ENCODE assay signal across 8 cellular contexts in the genomic region with DNA sequence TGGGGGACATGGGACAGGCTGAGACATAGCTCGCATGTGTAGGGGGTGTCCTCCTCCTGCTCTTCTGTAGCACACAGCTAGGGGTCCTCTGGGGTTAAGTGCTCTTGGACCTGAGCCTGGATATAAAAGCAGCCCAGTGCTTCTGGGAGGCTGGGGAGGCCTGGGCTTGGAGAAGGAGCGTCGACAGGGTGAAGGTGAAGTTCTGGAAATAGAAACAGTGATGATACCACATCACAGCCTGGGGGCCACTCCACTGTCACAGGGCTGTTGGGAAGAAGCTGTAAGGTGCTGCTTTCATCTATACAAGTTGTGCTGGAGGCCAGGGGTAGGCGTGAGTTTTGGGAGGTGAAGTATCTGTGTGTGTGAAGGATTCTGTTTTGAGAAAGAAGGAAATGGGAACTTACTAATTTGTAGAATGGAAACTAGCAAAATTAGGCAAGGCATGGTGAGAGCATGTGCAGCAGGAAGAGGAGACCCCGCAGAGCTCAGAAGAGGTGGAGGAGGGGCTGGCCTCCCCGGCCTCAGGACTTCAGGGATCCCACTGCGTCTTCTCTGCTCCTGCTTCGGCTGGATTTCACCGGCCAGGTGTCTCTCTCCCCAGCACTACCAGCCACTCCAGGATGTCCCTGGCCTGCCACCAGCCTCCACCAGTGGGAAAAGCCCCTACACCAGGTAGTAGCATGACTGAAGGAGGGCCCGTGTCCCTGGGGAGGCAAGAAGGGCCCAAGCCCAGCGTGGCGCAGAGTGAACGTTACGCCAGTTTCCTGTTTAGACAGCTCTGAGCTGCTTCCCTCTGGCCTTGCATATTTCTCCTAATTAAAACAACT. TPM values are rescaled to one million over a fixed set of nuclear protein-coding genes. Genes with fewer than 3 reads are reported as not detected.
A peak's percentile ranks its signal among the peaks of the same experiment; 100 is the strongest.
DNase-seq lines count a peak whose midpoint lies in the region; ATAC-seq and TF ChIP-seq lines count a peak whose summit lies in the region.

No MANE protein-coding gene starts in this region.

- peaks cover 9% of the 10 kb centered on the region for H3K36me3 ChIP-seq in GM06990 (ENCODE audit: control insufficient read depth, insufficient read depth, low read length)

- no peaks in the 10 kb centered on the region for H3K27me3 ChIP-seq in GM06990 (replicated peaks; ENCODE audit: control insufficient read depth, insufficient read depth, low read length)

- CTCF ChIA-PET in activated CD4-positive, alpha-beta memory T cell treated with anti-CD3 and anti-CD28 coated beads, Interleukin-2, amount 10 ng/mL, durations not matched to agents 7 days and 5 days (lab: Charles Lee) = interaction anchor here (0.9 to 1.2 kb wide), 2 partner anchors 20 to 76 kb away, joined by 3 read pairs; no protein-coding TSS in a partner anchor

- peak; percentile 50 for ATAC-seq in GM19372 (IDR thresholded peaks at IDR 0.05; ENCODE audit: low read depth, unreplicated experiment)
- ATAC-seq in HG03342 (IDR thresholded peaks at IDR 0.05; ENCODE audit: unreplicated experiment) = peak; percentile 52
- ATAC-seq in stimulated activated naive B cell treated with anti-CD40 and anti-IgM and Interleukin-4, amounts not matched to agents 10 μg/mL and 1 μg/mL and 100 μg/mL, for 72 hours (replicated peaks) = peak; percentile 85 to 89

- POLR2A ChIA-PET in activated CD4-positive, alpha-beta memory T cell treated with anti-CD3 and anti-CD28 coated beads, Interleukin-2, amount 10 ng/mL, durations not matched to agents 7 days and 5 days (lab: Charles Lee) = interaction anchor here (1.7 kb wide), 1 partner anchor 19 kb away, joined by 7 read pairs; the partner anchor contains the start of gene PLCG2

- no peaks in the 10 kb centered on the region for H3K27me3 Mint-ChIP-seq in activated CD4-positive, alpha-beta memory T cell treated with anti-CD3 and anti-CD28 coated beads, Interleukin-2, amount 10 ng/mL, durations not matched to agents 7 days and 5 days
- no peaks in the 10 kb centered on the region for H3K27me3 Mint-ChIP-seq in stimulated activated naive B cell treated with anti-CD40 and anti-IgM and Interleukin-4, amounts not matched to agents 10 μg/mL and 1 μg/mL and 100 μg/mL, for 72 hours

- H3K9me3 Mint-ChIP-seq in activated CD4-positive, alpha-beta memory T cell treated with anti-CD3 and anti-CD28 coated beads, Interleukin-2, amount 10 ng/mL, durations not matched to agents 7 days and 5 days = no peaks in the 10 kb centered on the region
- no peaks in the 10 kb centered on the region for H3K9me3 Mint-ChIP-seq in stimulated activated naive B cell treated with anti-CD40 and anti-IgM and Interleukin-4, amounts not matched to agents 10 μg/mL and 1 μg/mL and 100 μg/mL, for 72 hours

- peak overlapping the region; percentile 79 for H3K27ac Mint-ChIP-seq in activated CD4-positive, alpha-beta memory T cell treated with anti-CD3 and anti-CD28 coated beads, Interleukin-2, amount 10 ng/mL, durations not matched to agents 7 days and 5 days
- H3K27ac Mint-ChIP-seq in stimulated activated naive B cell treated with anti-CD40 and anti-IgM and Interleukin-4, amounts not matched to agents 10 μg/mL and 1 μg/mL and 100 μg/mL, for 72 hours = peak overlapping the region; percentile 97

- peak; percentile 91 for DNase-seq in GM06990 (ENCODE audit: extremely low read depth, insufficient read length)
- peak; percentile 49 for DNase-seq in activated CD4-positive, alpha-beta memory T cell treated with anti-CD3 and anti-CD28 coated beads, Interleukin-2, amount 10 ng/mL, durations not matched to agents 7 days and 5 days
- DNase-seq in stimulated activated naive B cell treated with anti-CD40 and anti-IgM and Interleukin-4, amounts not matched to agents 10 μg/mL and 1 μg/mL and 100 μg/mL, for 72 hours = peak; percentile 94
- no peak for DNase-seq in central memory CD4-positive, alpha-beta T cell
- no peak for DNase-seq in NCI-H2029 (lab: John Stamatoyannopoulos, UW)
- DNase-seq in stimulated activated naive CD4-positive, alpha-beta T cell treated with Interleukin-2 at 50 U/mL for 16 hours (lab: John Stamatoyannopoulos, UW) = no peak

- H3K4me3 Mint-ChIP-seq in activated CD4-positive, alpha-beta memory T cell treated with anti-CD3 and anti-CD28 coated beads, Interleukin-2, amount 10 ng/mL, durations not matched to agents 7 days and 5 days = peak overlapping the region; percentile 44
- peak overlapping the region; percentile 13 to 68 for H3K4me3 Mint-ChIP-seq in stimulated activated naive B cell treated with anti-CD40 and anti-IgM and Interleukin-4, amounts not matched to agents 10 μg/mL and 1 μg/mL and 100 μg/mL, for 72 hours

- TF ChIP-seq CTCF in GM06990 (IDR thresholded peaks at IDR 0.05; ENCODE audit: insufficient read depth, low read length, poor library complexity, severe bottlenecking) = peak; percentile 26

- no peaks in the 10 kb centered on the region for H3K36me3 Mint-ChIP-seq in activated CD4-positive, alpha-beta memory T cell treated with anti-CD3 and anti-CD28 coated beads, Interleukin-2, amount 10 ng/mL, durations not matched to agents 7 days and 5 days (ENCODE audit: low read depth)
- H3K36me3 Mint-ChIP-seq in stimulated activated naive B cell treated with anti-CD40 and anti-IgM and Interleukin-4, amounts not matched to agents 10 μg/mL and 1 μg/mL and 100 μg/mL, for 72 hours = peaks cover 47 to 62% of the 10 kb centered on the region in 2 donors

- peaks cover 39% of the 10 kb centered on the region for H3K4me1 Mint-ChIP-seq in activated CD4-positive, alpha-beta memory T cell treated with anti-CD3 and anti-CD28 coated beads, Interleukin-2, amount 10 ng/mL, durations not matched to agents 7 days and 5 days
- peaks cover 59 to 87% of the 10 kb centered on the region in 2 donors for H3K4me1 Mint-ChIP-seq in stimulated activated naive B cell treated with anti-CD40 and anti-IgM and Interleukin-4, amounts not matched to agents 10 μg/mL and 1 μg/mL and 100 μg/mL, for 72 hours

- H3K4me3 ChIP-seq in GM06990 (replicated peaks; ENCODE audit: low read depth, low read length) = peak overlapping the region; percentile 47

RNA-seq across cellular contexts. Expression of gene PLCG2, which starts 19.4 kb away (rescaled TPM):
- total RNA-seq in activated CD4-positive, alpha-beta memory T cell treated with anti-CD3 and anti-CD28 coated beads, Interleukin-2, amount 10 ng/mL, durations not matched to agents 7 days and 5 days = 10 to 100 TPM; 11.0 to 13.3 TPM

Comparison
In these comparisons a context has a peak if more than half of its experiments do, and no peak if none do; other contexts are left out.
1. DNase-seq: peak in GM06990 (single experiment), activated CD4-positive, alpha-beta memory T cell treated with anti-CD3 and anti-CD28 coated beads, Interleukin-2, amount 10 ng/mL, durations not matched to agents 7 days and 5 days (single experiment) and stimulated activated naive B cell treated with anti-CD40 and anti-IgM and Interleukin-4, amounts not matched to agents 10 μg/mL and 1 μg/mL and 100 μg/mL, for 72 hours (single experiment); none in central memory CD4-positive, alpha-beta T cell (single experiment), NCI-H2029 (single experiment) and stimulated activated naive CD4-positive, alpha-beta T cell treated with Interleukin-2 at 50 U/mL for 16 hours (single experiment).
2. Peak in every context shown above with its lines, with median percentiles within 50 percentile points of each other: ATAC-seq.